7 cellular contexts compared by ENCODE assay signal in the genomic region with DNA sequence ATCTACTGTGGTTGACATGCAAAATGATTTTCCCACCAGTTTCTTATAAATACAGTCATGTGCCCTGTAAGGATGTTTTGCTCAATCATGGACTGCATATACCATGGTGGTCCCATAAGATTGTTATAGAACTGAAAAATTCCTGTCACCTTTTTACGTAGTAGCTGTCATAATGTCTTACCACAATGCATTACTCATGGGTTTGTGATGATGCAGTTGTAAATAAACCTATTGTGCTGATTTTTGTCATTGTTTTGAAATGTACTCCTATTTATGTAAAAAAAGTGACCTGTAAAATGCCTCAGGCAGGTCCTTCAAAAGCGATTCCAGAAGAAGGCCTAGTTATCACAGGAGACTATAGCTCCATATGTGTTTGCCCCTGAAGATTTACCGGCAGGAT.
"Had no signal": no experiment of that assay in that cellular context is flagged by ENCODE, and none has a peak within 500 bp of the region (broad histone marks: within the 10 kb centered on the region; RNA-seq: fewer than 3 reads in every experiment).

No MANE protein-coding gene starts in this region.

- H3K4me3 Mint-ChIP-seq: H9, IgD-negative memory B cell had no signal

- DNase-seq: GM23248, GOT3, H9, HCEC 1CT, KBM-7 had no signal

- H3K4me2 ChIP-seq: KMS-11 had no signal

- H3K9ac ChIP-seq: GM23248, KMS-11 had no signal

- H3K4me3 ChIP-seq: GM23248 had no signal

- H3K4me1 Mint-ChIP-seq: H9, IgD-negative memory B cell had no signal

- H3K27me3 Mint-ChIP-seq: IgD-negative memory B cell had no signal

- H2AFZ ChIP-seq: GM23248 had no signal

- H3K9me3 Mint-ChIP-seq: H9 had no signal

- H3K36me3 Mint-ChIP-seq: IgD-negative memory B cell had no signal

- H3K27ac Mint-ChIP-seq: H9, IgD-negative memory B cell had no signal

- H3K27ac ChIP-seq: GM23248, KMS-11 had no signal
